17 cellular contexts compared by ENCODE assay signal in genomic region chr14:103729496-103730448, GRCh38. TPM values are rescaled to one million over a fixed set of nuclear protein-coding genes. Genes with fewer than 3 reads are reported as not detected.
DNase-seq lines count a peak whose midpoint lies in the region; ATAC-seq and TF ChIP-seq lines count a peak whose summit lies in the region.
"Had no signal": no experiment of that assay in that cellular context is flagged by ENCODE, and none has a peak within 500 bp of the region (broad histone marks: within the 10 kb centered on the region; RNA-seq: fewer than 3 reads in every experiment).

No MANE protein-coding gene starts in this region.

- peaks cover 57% of the 10 kb centered on the region for H3K4me1 ChIP-seq in body of pancreas
- peaks cover 0 to 31% of the 10 kb centered on the region in 2 donors for H3K4me1 ChIP-seq in right atrium auricular region
- peaks cover 58% of the 10 kb centered on the region for H3K4me1 ChIP-seq in suprapubic skin
- no peaks in the 10 kb centered on the region for H3K4me1 ChIP-seq in SJCRH30
- no peaks in the 10 kb centered on the region for H3K4me1 ChIP-seq in Karpas-422 (ENCODE audit: low read length)
- H3K4me1 ChIP-seq: A549; BLaER1 treated with 17β-estradiol and CSF1 and Interleukin-3, amounts not matched to agents 10 nM and 100 nM had no signal

- peaks cover 17% of the 10 kb centered on the region for H3K79me2 ChIP-seq in Karpas-422 (ENCODE audit: low read length)
- H3K79me2 ChIP-seq: parathyroid adenoma had no signal

- peaks cover 8% of the 10 kb centered on the region; the same call in 1 of the 2 replicates for H4K20me1 ChIP-seq in Karpas-422 (ENCODE audit: insufficient read depth, low read depth, low read length)

- H2AFZ ChIP-seq in Karpas-422 (ENCODE audit: low read length): no peak overlapping the region
- H2AFZ ChIP-seq: parathyroid adenoma had no signal

- no peak for ATAC-seq in body of pancreas
- ATAC-seq: T-helper 17 cell had no signal

- no peaks in the 10 kb centered on the region for H3K9me2 ChIP-seq in Karpas-422 (replicated peaks; ENCODE audit: insufficient read depth, low read length)

- H3K9ac ChIP-seq in Karpas-422 (ENCODE audit: low read length): no peak overlapping the region
- H3K9ac ChIP-seq: BLaER1 treated with 17β-estradiol and CSF1 and Interleukin-3, amounts not matched to agents 10 nM and 100 nM; parathyroid adenoma had no signal

- H3K9me3 ChIP-seq in body of pancreas (no peaks in the 10 kb centered on the region), right atrium auricular region (no peaks in the 10 kb centered on the region), suprapubic skin (no peaks in the 10 kb centered on the region), SJCRH30 (replicated peaks) (no peaks in the 10 kb centered on the region), Karpas-422 (ENCODE audit: low read length) (no peaks in the 10 kb centered on the region)
- H3K9me3 ChIP-seq: A549; BLaER1 treated with 17β-estradiol and CSF1 and Interleukin-3, amounts not matched to agents 10 nM and 100 nM; transverse colon had no signal

- H3K36me3 ChIP-seq in body of pancreas (replicated peaks in 1 of 2; ENCODE audit: insufficient read depth in 1 of 2, low read depth in 2 of 2) (peaks cover 0 to 11% of the 10 kb centered on the region in 2 donors), right atrium auricular region (peaks cover 59% of the 10 kb centered on the region), suprapubic skin (peaks cover 74% of the 10 kb centered on the region), SJCRH30 (peaks cover 16% of the 10 kb centered on the region), Karpas-422 (ENCODE audit: insufficient read depth, low read length) (peaks cover 10% of the 10 kb centered on the region)

- 60 to 64% methylated on average over 13 to 24 of the region's 24 CpGs for WGBS in body of pancreas, 2 donors
- 78% methylated on average over 20 of the region's 24 CpGs for WGBS in suprapubic skin

- H3K27ac ChIP-seq in body of pancreas (peak overlapping the region; percentile 48 to 73 (median 60)), right atrium auricular region (peak overlapping the region; percentile 54 to 61), suprapubic skin (peak overlapping the region; percentile 31), SJCRH30 (no peak overlapping the region), Karpas-422 (ENCODE audit: low read length) (no peak overlapping the region)
- H3K27ac ChIP-seq: A549; BLaER1 treated with 17β-estradiol and CSF1 and Interleukin-3, amounts not matched to agents 10 nM and 100 nM; parathyroid adenoma; skin epidermis; transverse colon had no signal

- intact Hi-C loops in body of pancreas (cut with DNase I): no loop called here

- DNase-seq in NCI-H2171 treated with DMSO at 0.1 percent for 48 hours (lab: John Stamatoyannopoulos, UW) (peak; percentile 15), NCI-H2171 (lab: John Stamatoyannopoulos, UW) (no peak), body of pancreas (no peak), right atrium auricular region (ENCODE audit: low spot score) (no peak), suprapubic skin (ENCODE audit: low spot score in 2 of 2) (no peak), SJCRH30 (no peak), hypothalamus (lab: John Stamatoyannopoulos, UW) (no peak), Karpas-422 (no peak)
- DNase-seq: activated gamma-delta T cell; NCI-H446; stimulated activated CD4-positive, alpha-beta T cell treated with anti-CD3 and anti-CD28 coated beads, Interleukin-4, amount 100 ng/mL, for 4 hours; T-helper 17 cell; transverse colon had no signal

- H3K4me3 ChIP-seq in body of pancreas: no peak overlapping the region
- no peak overlapping the region for H3K4me3 ChIP-seq in right atrium auricular region
- no peak overlapping the region for H3K4me3 ChIP-seq in suprapubic skin
- H3K4me3 ChIP-seq in SJCRH30: no peak overlapping the region
- no peak overlapping the region for H3K4me3 ChIP-seq in Karpas-422 (ENCODE audit: low read length)
- H3K4me3 ChIP-seq: A549; BLaER1 treated with 17β-estradiol and CSF1 and Interleukin-3, amounts not matched to agents 10 nM and 100 nM; skin epidermis; transverse colon had no signal

- TF ChIP-seq EP300 in suprapubic skin (IDR thresholded peaks at IDR 0.05): no peak

- TF ChIP-seq CTCF in body of pancreas (IDR thresholded peaks at IDR 0.05) (peak in 1 of 7 experiments; percentile 4), right atrium auricular region (IDR thresholded peaks at IDR 0.05) (no peak), suprapubic skin (IDR thresholded peaks at IDR 0.05) (no peak)

- TF ChIP-seq POLR2A in body of pancreas (IDR thresholded peaks at IDR 0.05): no peak
- no peak for TF ChIP-seq POLR2A in suprapubic skin (IDR thresholded peaks at IDR 0.05)

- H3K27me3 ChIP-seq in body of pancreas (no peaks in the 10 kb centered on the region), right atrium auricular region (no peaks in the 10 kb centered on the region), suprapubic skin (no peaks in the 10 kb centered on the region), SJCRH30 (no peaks in the 10 kb centered on the region), Karpas-422 (ENCODE audit: low read length) (no peaks in the 10 kb centered on the region)
- H3K27me3 ChIP-seq: BLaER1 treated with 17β-estradiol and CSF1 and Interleukin-3, amounts not matched to agents 10 nM and 100 nM; transverse colon had no signal

- H3K4me2 ChIP-seq in Karpas-422 (ENCODE audit: low read depth, low read length, poor library complexity, severe bottlenecking): no peak overlapping the region
- H3K4me2 ChIP-seq: A549; BLaER1 treated with 17β-estradiol and CSF1 and Interleukin-3, amounts not matched to agents 10 nM and 100 nM had no signal

RNA-seq across cellular contexts. Expression of gene ZFYVE21, which starts 14.2 kb away (rescaled TPM):
- total RNA-seq in body of pancreas (10 to 100 TPM; 32.9 to 82.4 TPM), right atrium auricular region (10 to 100 TPM; 43.7 to 71.6 TPM), suprapubic skin (100 to 1,000 TPM; 168 to 190 (median 177) TPM)
- 28.3 and 28.6 TPM in 2 replicates for total RNA-seq in SJCRH30 (2014; rRNA removed; shearing (Covaris generic))
- 28.4 and 29.7 TPM in 2 replicates for total RNA-seq in Karpas-422 (2014; rRNA removed; shearing (Covaris generic); ENCODE audit: low replicate concordance)

RNA-seq across cellular contexts. Expression of gene XRCC3, which starts 14.5 kb away (rescaled TPM):
- total RNA-seq in body of pancreas (1 to 10 TPM; 3.9 to 5.6 TPM), right atrium auricular region (1 to 10 TPM; 2.1 to 3.6 TPM), suprapubic skin (10 to 100 TPM in 3 of 4 donors, 1 to 10 TPM in 1; 7.5 to 20.5 (median 19.5) TPM)
- 58.0 and 67.0 TPM in 2 replicates for total RNA-seq in SJCRH30 (2014; rRNA removed; shearing (Covaris generic))
- total RNA-seq in Karpas-422 (2014; rRNA removed; shearing (Covaris generic); ENCODE audit: low replicate concordance): 36.7 and 70.5 TPM in 2 replicates

Comparison
In these comparisons a context has a peak if more than half of its experiments do, and no peak if none do; other contexts are left out.
1. H3K27ac ChIP-seq: peak in body of pancreas (4 of 4), right atrium auricular region (2 of 2) and suprapubic skin (single experiment); none in SJCRH30 (single experiment) and Karpas-422 (single experiment).